9 cellular contexts compared by ENCODE assay signal in genomic region chr5:140690941-140691924, GRCh38.
DNase-seq lines count a peak whose midpoint lies in the region; ATAC-seq, FAIRE-seq and TF ChIP-seq lines count a peak whose summit lies in the region.
"Had no signal": no experiment of that assay in that cellular context is flagged by ENCODE, and none has a peak within 500 bp of the region (broad histone marks: within the 10 kb centered on the region; RNA-seq: fewer than 3 reads in every experiment).

TSS of gene HARS1 (minus strand) at chr5:140691370. CDS start at chr5:140691304, 66 bp downstream.
A gene with protein sequence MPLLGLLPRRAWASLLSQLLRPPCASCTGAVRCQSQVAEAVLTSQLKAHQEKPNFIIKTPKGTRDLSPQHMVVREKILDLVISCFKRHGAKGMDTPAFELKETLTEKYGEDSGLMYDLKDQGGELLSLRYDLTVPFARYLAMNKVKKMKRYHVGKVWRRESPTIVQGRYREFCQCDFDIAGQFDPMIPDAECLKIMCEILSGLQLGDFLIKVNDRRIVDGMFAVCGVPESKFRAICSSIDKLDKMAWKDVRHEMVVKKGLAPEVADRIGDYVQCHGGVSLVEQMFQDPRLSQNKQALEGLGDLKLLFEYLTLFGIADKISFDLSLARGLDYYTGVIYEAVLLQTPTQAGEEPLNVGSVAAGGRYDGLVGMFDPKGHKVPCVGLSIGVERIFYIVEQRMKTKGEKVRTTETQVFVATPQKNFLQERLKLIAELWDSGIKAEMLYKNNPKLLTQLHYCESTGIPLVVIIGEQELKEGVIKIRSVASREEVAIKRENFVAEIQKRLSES (plus strand): TSS chr5:140691455. CDS start chr5:140691649, 194 bp downstream.

- ATAC-seq in HG03196 (IDR thresholded peaks at IDR 0.05; ENCODE audit: unreplicated experiment), result peak; percentile 99
- ATAC-seq in activated CD4-positive, CD25-positive, alpha-beta regulatory T cell treated with anti-CD3 and anti-CD28 coated beads, Interleukin-2, amount 50 U/mL, for 24 hours, result peak; percentile 98

- peak; percentile 96 for TF ChIP-seq POLR2A in GM18951 (IDR thresholded peaks at IDR 0.05; ENCODE audit: extremely low read depth, insufficient read depth, insufficient read length)

- peak; percentile 92 for DNase-seq in AG08396 (ENCODE audit: low spot score)
- peak; percentile 95 for DNase-seq in NCI-H345 (lab: John Stamatoyannopoulos, UW)
- peak; percentile 97 for DNase-seq in cerebellar cortex (ENCODE audit: low spot score)
- peak; percentile 76 for DNase-seq in stimulated activated CD4-positive, alpha-beta T cell treated with anti-CD3 and anti-CD28 coated beads, Interleukin-12 subunit alpha, Interleukin-12 subunit beta, amount 100 ng/mL, for 4 hours

- in situ Hi-C loops in GM18951 (cut with MboI; ENCODE audit: low sequenced_read_pairs, unreplicated experiment), result no loop called here

- peak; percentile 43 for FAIRE-seq in islet of Langerhans (lab: Jason Lieb, UNC)
- FAIRE-seq: TTC549 had no signal

Comparison
In these comparisons a context has a peak if more than half of its experiments do, and no peak if none do; other contexts are left out.
1. Peak in every context shown above with its lines: DNase-seq and ATAC-seq.